ENCODE assay signal across 5 cellular contexts in genomic region chr1:161589365-161589764, GRCh38. TPM values are rescaled to one million over a fixed set of nuclear protein-coding genes. Genes with fewer than 3 reads are reported as not detected.
"Had no signal": no experiment of that assay in that cellular context is flagged by ENCODE, and none has a peak within 500 bp of the region (broad histone marks: within the 10 kb centered on the region; RNA-seq: fewer than 3 reads in every experiment).

No MANE protein-coding gene starts in this region.

RNA-seq across cellular contexts. Expression of gene FCGR3A, which starts 39.7 kb away (rescaled TPM):
- total RNA-seq: neural crest cell, osteocyte, pulmonary artery endothelial cell, smooth muscle cell had no signal

RNA-seq across cellular contexts. Expression of gene FCGR3B, which starts 41.6 kb away (rescaled TPM):
- total RNA-seq: neural crest cell, osteocyte, pulmonary artery endothelial cell, smooth muscle cell had no signal
- polyA plus RNA-seq: naive thymus-derived CD4-positive, alpha-beta T cell had no signal
